ENCODE assay signal across 2 cellular contexts in genomic region chr17:59754547-59754946, GRCh38.
TF ChIP-seq lines count a peak whose summit lies in the region.

No MANE protein-coding gene starts in this region.

TF ChIP-seq in HCT116, 20 proteins besides CTCF, POLR2A, EP300 and RAD21 (continued from another document):
- TF ChIP-seq, protein P1, sequence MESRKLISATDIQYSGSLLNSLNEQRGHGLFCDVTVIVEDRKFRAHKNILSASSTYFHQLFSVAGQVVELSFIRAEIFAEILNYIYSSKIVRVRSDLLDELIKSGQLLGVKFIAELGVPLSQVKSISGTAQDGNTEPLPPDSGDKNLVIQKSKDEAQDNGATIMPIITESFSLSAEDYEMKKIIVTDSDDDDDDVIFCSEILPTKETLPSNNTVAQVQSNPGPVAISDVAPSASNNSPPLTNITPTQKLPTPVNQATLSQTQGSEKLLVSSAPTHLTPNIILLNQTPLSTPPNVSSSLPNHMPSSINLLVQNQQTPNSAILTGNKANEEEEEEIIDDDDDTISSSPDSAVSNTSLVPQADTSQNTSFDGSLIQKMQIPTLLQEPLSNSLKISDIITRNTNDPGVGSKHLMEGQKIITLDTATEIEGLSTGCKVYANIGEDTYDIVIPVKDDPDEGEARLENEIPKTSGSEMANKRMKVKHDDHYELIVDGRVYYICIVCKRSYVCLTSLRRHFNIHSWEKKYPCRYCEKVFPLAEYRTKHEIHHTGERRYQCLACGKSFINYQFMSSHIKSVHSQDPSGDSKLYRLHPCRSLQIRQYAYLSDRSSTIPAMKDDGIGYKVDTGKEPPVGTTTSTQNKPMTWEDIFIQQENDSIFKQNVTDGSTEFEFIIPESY (IDR thresholded peaks at IDR 0.05; ENCODE audit: extremely low read depth, insufficient replicate concordance, low read length), result peak; percentile 79
- no peak for TF ChIP-seq EZH2phosphoT487 (IDR thresholded peaks at IDR 0.05; ENCODE audit: borderline replicate concordance)
- TF ChIP-seq EZH2 (IDR thresholded peaks at IDR 0.05), result no peak
- TF ChIP-seq POLR2AphosphoS5 (IDR thresholded peaks at IDR 0.05; ENCODE audit: low read depth, low read length), result peak; percentile 93
- TF ChIP-seq SRF (IDR thresholded peaks at IDR 0.05; ENCODE audit: low read depth), result peak; percentile 96
- no peak; the same call in 1 of the 2 replicates for TF ChIP-seq ELF1 (IDR thresholded peaks at IDR 0.05; ENCODE audit: borderline replicate concordance, low read depth)
- peak; percentile 100 for TF ChIP-seq FOSL1 (IDR thresholded peaks at IDR 0.05; ENCODE audit: low read depth)
- TF ChIP-seq, protein P2, sequence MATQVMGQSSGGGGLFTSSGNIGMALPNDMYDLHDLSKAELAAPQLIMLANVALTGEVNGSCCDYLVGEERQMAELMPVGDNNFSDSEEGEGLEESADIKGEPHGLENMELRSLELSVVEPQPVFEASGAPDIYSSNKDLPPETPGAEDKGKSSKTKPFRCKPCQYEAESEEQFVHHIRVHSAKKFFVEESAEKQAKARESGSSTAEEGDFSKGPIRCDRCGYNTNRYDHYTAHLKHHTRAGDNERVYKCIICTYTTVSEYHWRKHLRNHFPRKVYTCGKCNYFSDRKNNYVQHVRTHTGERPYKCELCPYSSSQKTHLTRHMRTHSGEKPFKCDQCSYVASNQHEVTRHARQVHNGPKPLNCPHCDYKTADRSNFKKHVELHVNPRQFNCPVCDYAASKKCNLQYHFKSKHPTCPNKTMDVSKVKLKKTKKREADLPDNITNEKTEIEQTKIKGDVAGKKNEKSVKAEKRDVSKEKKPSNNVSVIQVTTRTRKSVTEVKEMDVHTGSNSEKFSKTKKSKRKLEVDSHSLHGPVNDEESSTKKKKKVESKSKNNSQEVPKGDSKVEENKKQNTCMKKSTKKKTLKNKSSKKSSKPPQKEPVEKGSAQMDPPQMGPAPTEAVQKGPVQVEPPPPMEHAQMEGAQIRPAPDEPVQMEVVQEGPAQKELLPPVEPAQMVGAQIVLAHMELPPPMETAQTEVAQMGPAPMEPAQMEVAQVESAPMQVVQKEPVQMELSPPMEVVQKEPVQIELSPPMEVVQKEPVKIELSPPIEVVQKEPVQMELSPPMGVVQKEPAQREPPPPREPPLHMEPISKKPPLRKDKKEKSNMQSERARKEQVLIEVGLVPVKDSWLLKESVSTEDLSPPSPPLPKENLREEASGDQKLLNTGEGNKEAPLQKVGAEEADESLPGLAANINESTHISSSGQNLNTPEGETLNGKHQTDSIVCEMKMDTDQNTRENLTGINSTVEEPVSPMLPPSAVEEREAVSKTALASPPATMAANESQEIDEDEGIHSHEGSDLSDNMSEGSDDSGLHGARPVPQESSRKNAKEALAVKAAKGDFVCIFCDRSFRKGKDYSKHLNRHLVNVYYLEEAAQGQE (IDR thresholded peaks at IDR 0.05; ENCODE audit: low read depth), result no peak
- no peak for TF ChIP-seq YY1 (IDR thresholded peaks at IDR 0.05; ENCODE audit: extremely low read depth, insufficient replicate concordance, low read depth, low read length)
- TF ChIP-seq, protein P3, sequence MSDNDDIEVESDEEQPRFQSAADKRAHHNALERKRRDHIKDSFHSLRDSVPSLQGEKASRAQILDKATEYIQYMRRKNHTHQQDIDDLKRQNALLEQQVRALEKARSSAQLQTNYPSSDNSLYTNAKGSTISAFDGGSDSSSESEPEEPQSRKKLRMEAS (IDR thresholded peaks at IDR 0.05), result peak; percentile 86
- peak; percentile 87; the same call in 1 of the 2 replicates for TF ChIP-seq ATF3 (IDR thresholded peaks at IDR 0.05)
- no peak for TF ChIP-seq ZNF274 (IDR thresholded peaks at IDR 0.05; ENCODE audit: low read depth, low read length)
- TF ChIP-seq TCF7L2 (IDR thresholded peaks at IDR 0.05; ENCODE audit: borderline replicate concordance, extremely low read depth, insufficient read depth, insufficient read length), result peak; percentile 99
- TF ChIP-seq SIN3A (IDR thresholded peaks at IDR 0.05; ENCODE audit: low read depth), result peak; percentile 98
- peak; percentile 100 for TF ChIP-seq SP1 (IDR thresholded peaks at IDR 0.05; ENCODE audit: low read depth)
- peak; percentile 99 for TF ChIP-seq CBX3 (IDR thresholded peaks at IDR 0.05; ENCODE audit: low read depth)
- peak; percentile 100 for TF ChIP-seq JUND (IDR thresholded peaks at IDR 0.05)
- TF ChIP-seq EGR1 (IDR thresholded peaks at IDR 0.05; ENCODE audit: low read depth), result peak; percentile 54
- TF ChIP-seq ZFX (IDR thresholded peaks at IDR 0.05), result no peak

TF ChIP-seq in SK-N-SH treated with all-trans-retinoic acid at 6 μM for 48 hours, 23 proteins besides CTCF, POLR2A, EP300 and RAD21 (continued from another document):
- TF ChIP-seq, protein P4, sequence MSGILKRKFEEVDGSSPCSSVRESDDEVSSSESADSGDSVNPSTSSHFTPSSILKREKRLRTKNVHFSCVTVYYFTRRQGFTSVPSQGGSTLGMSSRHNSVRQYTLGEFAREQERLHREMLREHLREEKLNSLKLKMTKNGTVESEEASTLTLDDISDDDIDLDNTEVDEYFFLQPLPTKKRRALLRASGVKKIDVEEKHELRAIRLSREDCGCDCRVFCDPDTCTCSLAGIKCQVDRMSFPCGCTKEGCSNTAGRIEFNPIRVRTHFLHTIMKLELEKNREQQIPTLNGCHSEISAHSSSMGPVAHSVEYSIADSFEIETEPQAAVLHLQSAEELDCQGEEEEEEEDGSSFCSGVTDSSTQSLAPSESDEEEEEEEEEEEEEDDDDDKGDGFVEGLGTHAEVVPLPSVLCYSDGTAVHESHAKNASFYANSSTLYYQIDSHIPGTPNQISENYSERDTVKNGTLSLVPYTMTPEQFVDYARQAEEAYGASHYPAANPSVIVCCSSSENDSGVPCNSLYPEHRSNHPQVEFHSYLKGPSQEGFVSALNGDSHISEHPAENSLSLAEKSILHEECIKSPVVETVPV (CRISPR knock-in tag; IDR thresholded peaks at IDR 0.05), result no peak
- TF ChIP-seq, protein P5, sequence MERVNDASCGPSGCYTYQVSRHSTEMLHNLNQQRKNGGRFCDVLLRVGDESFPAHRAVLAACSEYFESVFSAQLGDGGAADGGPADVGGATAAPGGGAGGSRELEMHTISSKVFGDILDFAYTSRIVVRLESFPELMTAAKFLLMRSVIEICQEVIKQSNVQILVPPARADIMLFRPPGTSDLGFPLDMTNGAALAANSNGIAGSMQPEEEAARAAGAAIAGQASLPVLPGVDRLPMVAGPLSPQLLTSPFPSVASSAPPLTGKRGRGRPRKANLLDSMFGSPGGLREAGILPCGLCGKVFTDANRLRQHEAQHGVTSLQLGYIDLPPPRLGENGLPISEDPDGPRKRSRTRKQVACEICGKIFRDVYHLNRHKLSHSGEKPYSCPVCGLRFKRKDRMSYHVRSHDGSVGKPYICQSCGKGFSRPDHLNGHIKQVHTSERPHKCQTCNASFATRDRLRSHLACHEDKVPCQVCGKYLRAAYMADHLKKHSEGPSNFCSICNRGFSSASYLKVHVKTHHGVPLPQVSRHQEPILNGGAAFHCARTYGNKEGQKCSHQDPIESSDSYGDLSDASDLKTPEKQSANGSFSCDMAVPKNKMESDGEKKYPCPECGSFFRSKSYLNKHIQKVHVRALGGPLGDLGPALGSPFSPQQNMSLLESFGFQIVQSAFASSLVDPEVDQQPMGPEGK (CRISPR knock-in tag; IDR thresholded peaks at IDR 0.05; ENCODE audit: borderline replicate concordance), result peak; percentile 57; the same call in 1 of the 2 replicates
- TF ChIP-seq ZC3H10 (CRISPR knock-in tag; IDR thresholded peaks at IDR 0.05), result peak; percentile 84
